Comparison of ENCODE assay signal across 19 cellular contexts in the genomic region with DNA sequence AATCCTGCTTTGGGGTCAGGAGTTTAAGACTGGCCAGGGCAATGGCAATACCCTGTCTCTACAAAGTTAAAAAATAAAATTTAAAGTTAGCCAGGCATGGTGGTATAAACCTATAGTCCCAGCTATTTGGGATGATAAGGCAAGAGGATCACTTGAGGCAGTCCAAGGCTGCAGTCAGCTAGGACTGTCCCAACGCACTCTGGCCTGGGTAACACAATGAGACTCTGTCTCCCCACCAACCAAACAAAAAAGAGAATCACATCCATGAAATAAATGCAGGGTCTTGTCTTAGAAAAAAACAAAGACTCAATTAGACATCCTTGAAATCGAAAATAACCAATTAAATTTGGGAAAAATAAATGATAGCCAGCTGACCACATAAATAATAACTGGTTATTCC.
DNase-seq lines count a peak whose midpoint lies in the region; ATAC-seq and TF ChIP-seq lines count a peak whose summit lies in the region.
"Had no signal": no experiment of that assay in that cellular context is flagged by ENCODE, and none has a peak within 500 bp of the region (broad histone marks: within the 10 kb centered on the region; RNA-seq: fewer than 3 reads in every experiment).

No MANE protein-coding gene starts in this region.

- H3K4me3 ChIP-seq in esophagus squamous epithelium, result no peak overlapping the region
- H3K4me3 ChIP-seq: GM23338 had no signal

- POLR2A ChIA-PET in activated CD4-positive, alpha-beta T cell treated with anti-CD3 and anti-CD28 coated beads, Interleukin-2, amount 10 ng/mL, durations not matched to agents 7 days and 5 days (lab: Charles Lee), result no interaction called here

- no peaks in the 10 kb centered on the region for H3K4me1 Mint-ChIP-seq in activated CD4-positive, alpha-beta T cell treated with anti-CD3 and anti-CD28 coated beads, Interleukin-2, amount 10 ng/mL, durations not matched to agents 7 days and 5 days
- peaks cover 2% of the 10 kb centered on the region for H3K4me1 Mint-ChIP-seq in activated CD4-positive, alpha-beta T cell treated with anti-CD3 and anti-CD28 coated beads, Interleukin-2, amount 10 ng/mL, durations not matched to agents 24 days and 14 days
- H3K4me1 Mint-ChIP-seq: GM23338 had no signal

- no peak for TF ChIP-seq CTCF in esophagus squamous epithelium (IDR thresholded peaks at IDR 0.05)

- intact Hi-C loops in activated CD4-positive, alpha-beta T cell treated with anti-CD3 and anti-CD28 coated beads, Interleukin-2, amount 10 ng/mL, durations not matched to agents 24 days and 14 days (cut with micrococcal nuclease), result no loop called here
- intact Hi-C loops in esophagus squamous epithelium (cut with DNase I), result no loop called here

- H3K27me3 Mint-ChIP-seq in activated CD4-positive, alpha-beta T cell treated with anti-CD3 and anti-CD28 coated beads, Interleukin-2, amount 10 ng/mL, durations not matched to agents 7 days and 5 days, result no peaks in the 10 kb centered on the region
- no peaks in the 10 kb centered on the region for H3K27me3 Mint-ChIP-seq in activated CD4-positive, alpha-beta T cell treated with anti-CD3 and anti-CD28 coated beads, Interleukin-2, amount 10 ng/mL, durations not matched to agents 24 days and 14 days
- H3K27me3 Mint-ChIP-seq: CD4-positive, CD25-positive, alpha-beta regulatory T cell; CD8-positive, alpha-beta memory T cell had no signal

- CTCF ChIA-PET in activated CD4-positive, alpha-beta T cell treated with anti-CD3 and anti-CD28 coated beads, Interleukin-2, amount 10 ng/mL, durations not matched to agents 7 days and 5 days (lab: Charles Lee), result interaction anchor here (0.6 kb wide), 1 partner anchor 54 kb away, joined by 3 read pairs; no protein-coding TSS in a partner anchor

- no peaks in the 10 kb centered on the region for H3K9me3 Mint-ChIP-seq in activated CD4-positive, alpha-beta T cell treated with anti-CD3 and anti-CD28 coated beads, Interleukin-2, amount 10 ng/mL, durations not matched to agents 7 days and 5 days
- H3K9me3 Mint-ChIP-seq in activated CD4-positive, alpha-beta T cell treated with anti-CD3 and anti-CD28 coated beads, Interleukin-2, amount 10 ng/mL, durations not matched to agents 24 days and 14 days, result peaks cover 4% of the 10 kb centered on the region
- H3K9me3 Mint-ChIP-seq: CD4-positive, CD25-positive, alpha-beta regulatory T cell; CD8-positive, alpha-beta memory T cell; GM23338 had no signal

- H3K27ac Mint-ChIP-seq in activated CD4-positive, alpha-beta T cell treated with anti-CD3 and anti-CD28 coated beads, Interleukin-2, amount 10 ng/mL, durations not matched to agents 7 days and 5 days, result peak overlapping the region; percentile 5
- H3K27ac Mint-ChIP-seq in activated CD4-positive, alpha-beta T cell treated with anti-CD3 and anti-CD28 coated beads, Interleukin-2, amount 10 ng/mL, durations not matched to agents 24 days and 14 days, result no peak overlapping the region
- H3K27ac Mint-ChIP-seq: GM23338 had no signal

- H3K4me3 Mint-ChIP-seq in activated CD4-positive, alpha-beta T cell treated with anti-CD3 and anti-CD28 coated beads, Interleukin-2, amount 10 ng/mL, durations not matched to agents 7 days and 5 days, result no peak overlapping the region
- no peak overlapping the region for H3K4me3 Mint-ChIP-seq in activated CD4-positive, alpha-beta T cell treated with anti-CD3 and anti-CD28 coated beads, Interleukin-2, amount 10 ng/mL, durations not matched to agents 24 days and 14 days
- H3K4me3 Mint-ChIP-seq: CD4-positive, CD25-positive, alpha-beta regulatory T cell; CD8-positive, alpha-beta memory T cell; GM23338 had no signal

- peaks cover 61% of the 10 kb centered on the region for H3K36me3 Mint-ChIP-seq in activated CD4-positive, alpha-beta T cell treated with anti-CD3 and anti-CD28 coated beads, Interleukin-2, amount 10 ng/mL, durations not matched to agents 7 days and 5 days (ENCODE audit: low read depth)
- peaks cover 53% of the 10 kb centered on the region for H3K36me3 Mint-ChIP-seq in activated CD4-positive, alpha-beta T cell treated with anti-CD3 and anti-CD28 coated beads, Interleukin-2, amount 10 ng/mL, durations not matched to agents 24 days and 14 days (ENCODE audit: low read depth)

- no peak for DNase-seq in activated CD4-positive, alpha-beta T cell treated with anti-CD3 and anti-CD28 coated beads, Interleukin-2, amount 10 ng/mL, durations not matched to agents 7 days and 5 days
- no peak for DNase-seq in activated CD4-positive, alpha-beta T cell treated with anti-CD3 and anti-CD28 coated beads, Interleukin-2, amount 10 ng/mL, durations not matched to agents 24 days and 14 days
- DNase-seq in caudate nucleus (lab: John Stamatoyannopoulos, UW) (peak in 7 of 61 donors; percentile 1 to 5 (median 1)), globus pallidus (ENCODE audit: low spot score) (peak; percentile 32), putamen (ENCODE audit: low spot score) (peak; percentile 14), esophagus squamous epithelium (lab: John Stamatoyannopoulos, UW) (no peak), DMS153 treated with DMSO at 0.1 percent for 48 hours (lab: John Stamatoyannopoulos, UW; ENCODE audit: unreplicated experiment) (no peak)
- DNase-seq: 8988T; BE2C; CD4-positive, CD25-positive, alpha-beta regulatory T cell; CD8-positive, alpha-beta memory T cell; COR-L47; DMS 273 treated with DMSO at 0.1 percent for 48 hours; DMS79; GDM1; HCEC 1CT had no signal

- H3K4me1 ChIP-seq in esophagus squamous epithelium, result no peaks in the 10 kb centered on the region
- H3K4me1 ChIP-seq: BE2C had no signal

- no peak for ATAC-seq in GM19395 (IDR thresholded peaks at IDR 0.05; ENCODE audit: unreplicated experiment)
- ATAC-seq: GM23338 had no signal

- H3K36me3 ChIP-seq in esophagus squamous epithelium, result peaks cover 0 to 98% (median 2%) of the 10 kb centered on the region in 3 donors

- no peaks in the 10 kb centered on the region for H3K27me3 ChIP-seq in esophagus squamous epithelium
- H3K27me3 ChIP-seq: BE2C had no signal

- H3K27ac ChIP-seq in caudate nucleus (ENCODE audit: low read depth, low read length) (peak overlapping the region; percentile 31), esophagus squamous epithelium (no peak overlapping the region)
- H3K27ac ChIP-seq: HL-60 had no signal

- TF ChIP-seq POLR2A in esophagus squamous epithelium (IDR thresholded peaks at IDR 0.05), result no peak

- H3K9me3 ChIP-seq in esophagus squamous epithelium, result no peaks in the 10 kb centered on the region
- H3K9me3 ChIP-seq: BE2C had no signal

- WGBS in esophagus squamous epithelium, 2 donors, result 92 to 100% methylated on average over 2 of the region's 2 CpGs

Comparison
In these comparisons a context has a peak if more than half of its experiments do, and no peak if none do; other contexts are left out.
1. DNase-seq: peak in globus pallidus (single experiment) and putamen (single experiment); none in activated CD4-positive, alpha-beta T cell treated with anti-CD3 and anti-CD28 coated beads, Interleukin-2, amount 10 ng/mL, durations not matched to agents 7 days and 5 days (single experiment), activated CD4-positive, alpha-beta T cell treated with anti-CD3 and anti-CD28 coated beads, Interleukin-2, amount 10 ng/mL, durations not matched to agents 24 days and 14 days (single experiment), esophagus squamous epithelium (single experiment) and DMS153 treated with DMSO at 0.1 percent for 48 hours (single experiment).